19 cellular contexts compared by ENCODE assay signal in genomic region chr11:16346975-16347374, GRCh38. TPM values are rescaled to one million over a fixed set of nuclear protein-coding genes. Genes with fewer than 3 reads are reported as not detected.
DNase-seq lines count a peak whose midpoint lies in the region; ATAC-seq, FAIRE-seq and TF ChIP-seq lines count a peak whose summit lies in the region.
"Had no signal": no experiment of that assay in that cellular context is flagged by ENCODE, and none has a peak within 500 bp of the region (broad histone marks: within the 10 kb centered on the region; RNA-seq: fewer than 3 reads in every experiment).

No MANE protein-coding gene starts in this region.

- H3K79me2 ChIP-seq in K562 (ENCODE audit: control insufficient read depth, insufficient read depth, low read length): no peaks in the 10 kb centered on the region; the same call in 2 of the 3 replicates

- 58% methylated on average over 1 of the region's 1 CpG for WGBS in right cardiac atrium
- 0% methylated on average over 1 of the region's 1 CpG for WGBS in K562 (ENCODE audit: insufficient coverage, low coverage, missing lambda C conversion rate)

- no peaks in the 10 kb centered on the region for H3K27me3 ChIP-seq in right cardiac atrium (ENCODE audit: control insufficient read depth, insufficient read depth)
- H3K27me3 ChIP-seq in K562 (ENCODE audit: control insufficient read depth in 2 of 2, insufficient read depth in 2 of 2, low read length in 2 of 2): no peaks in the 10 kb centered on the region
- no peaks in the 10 kb centered on the region for H3K27me3 ChIP-seq in lower lobe of right lung (ENCODE audit: low read depth)
- H3K27me3 ChIP-seq: spleen had no signal

- peak; percentile 67 for FAIRE-seq in K562 (lab: Jason Lieb, UNC)
- FAIRE-seq: TTC549 had no signal

- H3K4me2 ChIP-seq in K562 (ENCODE audit: insufficient read depth, low read length): no peak overlapping the region; the same call in 1 of the 2 replicates

- ATAC-seq in left ventricle myocardium superior: peak; percentile 29
- ATAC-seq in right cardiac atrium: no peak
- peak; percentile 83 for ATAC-seq in K562
- ATAC-seq in GM21825 (IDR thresholded peaks at IDR 0.05; ENCODE audit: unreplicated experiment): no peak
- ATAC-seq in lower lobe of right lung: no peak
- ATAC-seq: stimulated activated naive CD8-positive, alpha-beta T cell treated with anti-CD3 and anti-CD28 coated beads, Interleukin-15, Interleukin-2, amounts not matched to agents 100 U/mL and 50 U/mL, for 24 hours had no signal

- no peaks in the 10 kb centered on the region for H3K36me3 ChIP-seq in K562 (ENCODE audit: control insufficient read depth, insufficient read depth, low read length)
- no peaks in the 10 kb centered on the region for H3K36me3 ChIP-seq in lower lobe of right lung
- H3K36me3 ChIP-seq: spleen had no signal

- DNase-seq in left ventricle myocardium superior (no peak), right cardiac atrium (no peak), K562 (ENCODE audit: extremely low read depth in 1 of 4, low spot score in 3 of 4) (peak in 2 of 4 experiments; percentile 34 to 69), kidney glomerular epithelial cell (lab: John Stamatoyannopoulos, UW) (peak; percentile 48), KBM-7 (no peak), lower lobe of right lung (no peak)
- no peak for DNase-seq in activated CD4-positive, CD25-positive, alpha-beta regulatory T cell treated with anti-CD3 and anti-CD28 coated beads, Interleukin-2, amount 50 U/mL, for 72 hours
- DNase-seq: activated CD4-positive, alpha-beta T cell treated with anti-CD3 and anti-CD28 coated beads, Interleukin-2, amount 50 U/mL, for 4 hours; activated naive CD8-positive, alpha-beta T cell treated with anti-CD3 and anti-CD28 coated beads, Interleukin-2, amount 10 ng/mL, durations not matched to agents 7 days and 5 days; activated T-cell treated with anti-CD3 and anti-CD28 coated beads, Interleukin-2, amount 50 U/mL, for 1 hour; CD8-positive, alpha-beta memory T cell; H7; KG1; NCI-H1694; NCI-H510A; spleen; stimulated activated naive CD8-positive, alpha-beta T cell treated with anti-CD3 and anti-CD28 coated beads, Interleukin-15, Interleukin-2, amounts not matched to agents 100 U/mL and 50 U/mL, for 24 hours had no signal

- TF ChIP-seq EP300 in K562 (IDR thresholded peaks at IDR 0.05; ENCODE audit: low read length): no peak; the same call in 1 of the 2 replicates

- peak overlapping the region in 1 of 2 experiments; percentile 16; a peak in 1 of 4 replicates for H3K9ac ChIP-seq in K562 (ENCODE audit: insufficient read depth in 1 of 2, low read depth in 2 of 2, low read length in 2 of 2)

- POLR2A ChIA-PET in K562 (lab: Yijun Ruan, JAX): interaction anchor here (1.1 to 1.7 kb wide), 2 partner anchors 9 to 29 kb away, joined by 3 to 5 read pairs; partner anchors contain the start of gene SOX6

- H2AFZ ChIP-seq in K562 (ENCODE audit: low read depth, low read length): peak overlapping the region; percentile 52

- H3K9me3 ChIP-seq in right cardiac atrium (ENCODE audit: control insufficient read depth, low read length): no peaks in the 10 kb centered on the region
- H3K9me3 ChIP-seq in K562 (replicated peaks; ENCODE audit: control insufficient read depth, insufficient read depth, low read depth, low read length): no peaks in the 10 kb centered on the region
- H3K9me3 ChIP-seq in lower lobe of right lung: no peaks in the 10 kb centered on the region
- H3K9me3 ChIP-seq: spleen had no signal

- CTCF ChIA-PET in K562 (lab: Yijun Ruan, JAX; ENCODE audit: low intra/inter-chr PET ratio): no interaction called here

- TF ChIP-seq CTCF in K562 (IDR thresholded peaks at IDR 0.05 in 2 of 3, conservative IDR thresholded peaks at IDR 0.05 in 1 of 3; ENCODE audit: insufficient read depth in 2 of 3, low read depth in 1 of 3, low read length in 3 of 3) (no peak), lower lobe of right lung (IDR thresholded peaks at IDR 0.05) (no peak)

- H3K4me1 ChIP-seq in right cardiac atrium (ENCODE audit: control insufficient read depth, insufficient read depth, low read length) (no peaks in the 10 kb centered on the region), K562 (replicated peaks in 1 of 2; ENCODE audit: control insufficient read depth in 2 of 2, insufficient read depth in 2 of 2, low read length in 2 of 2) (peaks cover 0 to 25% of the 10 kb centered on the region in 2 experiments), lower lobe of right lung (no peaks in the 10 kb centered on the region)
- H3K4me1 ChIP-seq: spleen had no signal

- intact Hi-C loops in left ventricle myocardium superior (cut with micrococcal nuclease): no loop called here
- intact Hi-C loops in right cardiac atrium (cut with DNase I): no loop called here
- intact Hi-C loops in K562 (cut with micrococcal nuclease): no loop called here
- intact Hi-C loops in lower lobe of right lung (cut with DNase I): no loop called here

- TF ChIP-seq POLR2A in K562 (conservative IDR thresholded peaks at IDR 0.05): no peak

- no TSS peak for BruUV-seq in K562 (replicated peaks; lab: Mats Ljungman, UMichigan)

- in situ Hi-C loops in K562 (cut with MboI): no loop called here
- in situ Hi-C loops in KBM-7 (cut with MboI; ENCODE audit: low pct_unique_long_range_greater_than_20kb, low sequenced_read_pairs): no loop called here

- no peak overlapping the region for H3K4me3 ChIP-seq in right cardiac atrium (ENCODE audit: low read length)
- H3K4me3 ChIP-seq in K562: no peak overlapping the region
- H3K4me3 ChIP-seq in lower lobe of right lung: no peak overlapping the region
- H3K4me3 ChIP-seq: spleen had no signal

- no peaks in the 10 kb centered on the region for H4K20me1 ChIP-seq in K562 (replicated peaks; ENCODE audit: control insufficient read depth, insufficient read depth, low read length)

- no peak for TF ChIP-seq RAD21 in K562 (CRISPR knock-in tag; conservative IDR thresholded peaks at IDR 0.05 in 1 of 2, IDR thresholded peaks at IDR 0.05 in 1 of 2)

- H3K9me1 ChIP-seq in K562 (ENCODE audit: control insufficient read depth, insufficient read depth, low read length): no peaks in the 10 kb centered on the region

- no peak overlapping the region for H3K27ac ChIP-seq in right cardiac atrium (ENCODE audit: low read length)
- peak overlapping the region; percentile 54 for H3K27ac ChIP-seq in K562 (ENCODE audit: extremely low read depth, low read depth, low read length)
- no peak overlapping the region for H3K27ac ChIP-seq in lower lobe of right lung
- H3K27ac ChIP-seq: spleen had no signal

TF ChIP-seq in K562, 482 proteins besides CTCF, POLR2A, EP300 and RAD21 (continues in another document):
- TF ChIP-seq CEBPG (CRISPR knock-in tag; IDR thresholded peaks at IDR 0.05) (no peak), CEBPG (tag; conservative IDR thresholded peaks at IDR 0.05 in 1 of 2, IDR thresholded peaks at IDR 0.05 in 1 of 2) (peak in 1 of 2 experiments; percentile 69; a peak in 2 of 4 replicates), MEIS2 (IDR thresholded peaks at IDR 0.05; ENCODE audit: partially characterized antibody) (peak; percentile 32), GTF2E2 (tag; IDR thresholded peaks at IDR 0.05) (0 out of 2 replicates have a peak, but pooled peaks have one; percentile 58), PCBP2 (IDR thresholded peaks at IDR 0.05; ENCODE audit: low read depth, low read length, poor library complexity, severe bottlenecking) (no peak), CEBPB (tag; IDR thresholded peaks at IDR 0.05) (0 out of 2 replicates have a peak, but pooled peaks have one; percentile 9), FOXA1 (IDR thresholded peaks at IDR 0.05; ENCODE audit: borderline replicate concordance) (no peak), E2F6 (IDR thresholded peaks at IDR 0.05; ENCODE audit: borderline replicate concordance in 1 of 2, extremely low read depth in 1 of 2, insufficient read depth in 1 of 2, insufficient read length in 1 of 2, low read depth in 1 of 2, low read length in 1 of 2, poor library complexity in 1 of 2, severe bottlenecking in 1 of 2) (no peak)

RNA-seq across cellular contexts. Expression of gene SOX6, which starts 9.4 kb away (rescaled TPM):
- total RNA-seq in left ventricle myocardium superior: 16.9 TPM
- total RNA-seq in right cardiac atrium: 10 to 100 TPM; 18.0 to 26.7 (median 22.6) TPM
- 3.3 TPM for polyA plus RNA-seq in right cardiac atrium
- total RNA-seq in K562 (2011; cell fraction: chromatin; rRNA removed; ENCODE audit: low replicate concordance): 45.4 and 64.4 TPM in 2 replicates
- total RNA-seq in K562 (2011; cell fraction: nucleolus; rRNA removed): 15.7 and 19.9 TPM in 2 replicates
- total RNA-seq in K562 (2011; cell fraction: nucleoplasm; rRNA removed): 22.9 and 27.9 TPM in 2 replicates
- total RNA-seq in K562 (2014; rRNA removed): 5.7 and 8.0 TPM in 2 replicates
- total RNA-seq in K562 (2014; rRNA removed; fragmentation: Illumina TruSeq; extraction: Trizol): 8.7 and 9.1 TPM in 2 replicates
- total RNA-seq in K562 (2015; rRNA removed; fragmentation: Illumina TruSeq; extraction: Trizol): 7.0 and 8.4 TPM in 2 replicates
- total RNA-seq in K562 (2021): 8.0 and 9.4 TPM in 2 replicates
- polyA plus RNA-seq in K562 (2011; rRNA removed): 3.4 and 3.7 TPM in 2 replicates
- 0.98 and 1.6 TPM in 2 replicates for polyA plus RNA-seq in K562 (2011; cell fraction: cytosol; rRNA removed)
- 6.2 and 7.1 TPM in 2 replicates for polyA plus RNA-seq in K562 (2011; cell fraction: nucleus; rRNA removed)
- 4.1 and 4.5 TPM in 2 replicates for polyA plus RNA-seq in K562 (2012)
- 5.5 and 7.8 TPM in 2 replicates for polyA plus RNA-seq in K562 (2014; fragmentation: Illumina TruSeq; extraction: Trizol)
- 1 to 10 TPM in 1 of 2 experiments, under 1 TPM in 1; 0.89 to 2.9 TPM for polyA plus RNA-seq in K562 (2014; fragmentation: Nextera tagmentation; extraction: Ambion mirVana)
- polyA plus RNA-seq in K562 (2014; rRNA removed): 3.4 and 4.7 TPM in 2 replicates
- polyA minus RNA-seq in K562 (2011; rRNA and poly(A)+ RNA removed): 26.2 and 35.6 TPM in 2 replicates
- polyA minus RNA-seq in K562 (2011; cell fraction: cytosol; rRNA and poly(A)+ RNA removed): 4.0 and 5.7 TPM in 2 replicates
- 21.0 and 41.1 TPM in 2 replicates for polyA minus RNA-seq in K562 (2011; cell fraction: nucleus; rRNA and poly(A)+ RNA removed)
- 4.8 TPM for total RNA-seq in lower lobe of right lung
- total RNA-seq: activated naive CD8-positive, alpha-beta T cell treated with anti-CD3 and anti-CD28 coated beads, Interleukin-2, amount 10 ng/mL, durations not matched to agents 7 days and 5 days; CD8-positive, alpha-beta memory T cell had no signal
- polyA plus RNA-seq: CD8-positive, alpha-beta memory T cell had no signal

Comparison
In these comparisons a context has a peak if more than half of its experiments do, and no peak if none do; other contexts are left out.
1. ATAC-seq: peak in left ventricle myocardium superior (single experiment) and K562 (single experiment); none in right cardiac atrium (0 of 2), GM21825 (single experiment) and lower lobe of right lung (0 of 2).